ENCODE assay signal across 8 cellular contexts in genomic region chr11:107564877-107565218, GRCh38. TPM values are rescaled to one million over a fixed set of nuclear protein-coding genes. Genes with fewer than 3 reads are reported as not detected.
DNase-seq lines count a peak whose midpoint lies in the region; ATAC-seq, FAIRE-seq and TF ChIP-seq lines count a peak whose summit lies in the region.

No MANE protein-coding gene starts in this region.

- H2BK120ac ChIP-seq in H1 (replicated peaks; ENCODE audit: low read depth, low read length): no peak overlapping the region

- no peak overlapping the region for H4K91ac ChIP-seq in H1 (replicated peaks; ENCODE audit: insufficient read length, low read length)

- peak overlapping the region; percentile 62 to 80 (median 74) for H3K4me3 ChIP-seq in BLaER1 treated with 17β-estradiol and CSF1 and Interleukin-3, amounts not matched to agents 10 nM and 100 nM
- peak overlapping the region; percentile 91 for H3K4me3 ChIP-seq in NB4 (ENCODE audit: low read depth, low read length)
- peak overlapping the region; percentile 88 to 99 (median 94) for H3K4me3 ChIP-seq in H1 (ENCODE audit: extremely low read depth in 1 of 4, insufficient read depth in 2 of 4, low read depth in 3 of 4, low read length in 4 of 4)

- no peak overlapping the region for H3K18ac ChIP-seq in H1 (ENCODE audit: extremely low read depth, low read length)

- ATAC-seq in GM21390 (IDR thresholded peaks at IDR 0.05; ENCODE audit: unreplicated experiment): peak; percentile 2

- POLR2A ChIA-PET in H1 (lab: Charles Lee; ENCODE audit: partially characterized antibody): interaction anchor here (0.6 to 1.5 kb wide), 2 partner anchors 11 to 113 kb away, joined by 3 read pairs; no protein-coding TSS in a partner anchor

- no peaks in the 10 kb centered on the region for H3K27me3 Mint-ChIP-seq in neural crest cell (ENCODE audit: low read depth)

- DNase-seq in NB4 (ENCODE audit: low read depth) (no peak), H1 (ENCODE audit: low read depth in 1 of 2, low spot score in 2 of 2) (no peak), neural crest cell (ENCODE audit: low read depth, low spot score) (no peak), NCI-H1436 (lab: John Stamatoyannopoulos, UW) (no peak), GM03348 (ENCODE audit: low spot score) (no peak)
- DNase-seq in stimulated activated CD4-positive, alpha-beta T cell treated with anti-CD3 and anti-CD28 coated beads, Interleukin-1b, Interleukin-23, amount 100 ng/mL, for 48 hours: no peak

- H3K36me3 Mint-ChIP-seq in neural crest cell (ENCODE audit: low read depth): no peaks in the 10 kb centered on the region

- no peak overlapping the region for H2BK20ac ChIP-seq in H1 (ENCODE audit: low read length)

- no peak for TF ChIP-seq POLR2A in NB4 (IDR thresholded peaks at IDR 0.05; ENCODE audit: extremely low read depth, insufficient read length)
- TF ChIP-seq POLR2A in H1 (IDR thresholded peaks at IDR 0.05; ENCODE audit: control extremely low read depth in 1 of 2, low read depth in 2 of 2, low read length in 2 of 2): no peak

- WGBS in H1 (ENCODE audit: extremely low coverage in 1 of 2, insufficient coverage in 1 of 2, insufficient read length in 1 of 2, insufficient replicate concordance in 2 of 2, low coverage in 1 of 2, low lambda C conversion rate in 2 of 2, missing lambda C conversion rate in 1 of 2), 2 experiments: 28% methylated on average over 6 of the region's 6 CpGs; no CpG with 5 or more reads in 1 of the 2 experiments

- no peaks in the 10 kb centered on the region for H3K9me3 Mint-ChIP-seq in neural crest cell

- H4K5ac ChIP-seq in H1 (ENCODE audit: insufficient read length, low read depth, low read length): no peak overlapping the region

- TF ChIP-seq RAD21 in H1 (IDR thresholded peaks at IDR 0.05 in 1 of 2, conservative IDR thresholded peaks at IDR 0.05 in 1 of 2; ENCODE audit: low read depth in 2 of 2, low read length in 2 of 2): no peak

- peak overlapping the region; percentile 97; the same call in 1 of the 2 replicates for H4K8ac ChIP-seq in H1 (ENCODE audit: extremely low read depth, insufficient read depth, low read length)

- TF ChIP-seq CTCF in NB4 (IDR thresholded peaks at IDR 0.05; ENCODE audit: low read depth, low read length): no peak
- TF ChIP-seq CTCF in H1 (IDR thresholded peaks at IDR 0.05; ENCODE audit: control extremely low read depth in 1 of 3, insufficient read depth in 1 of 3, low read depth in 1 of 3, low read length in 3 of 3): no peak
- no peak for TF ChIP-seq CTCF in neural crest cell (conservative IDR thresholded peaks at IDR 0.05)

- peak overlapping the region; percentile 76 to 91 (median 86) for H3K9ac ChIP-seq in BLaER1 treated with 17β-estradiol and CSF1 and Interleukin-3, amounts not matched to agents 10 nM and 100 nM
- peak overlapping the region in 3 of 4 experiments; percentile 82 to 92 (median 87); a peak in 5 of 7 replicates for H3K9ac ChIP-seq in H1 (replicated peaks in 1 of 4; ENCODE audit: extremely low read depth in 1 of 4, low read depth in 3 of 4, low read length in 3 of 4)

- no peak overlapping the region for H3K56ac ChIP-seq in H1 (replicated peaks; ENCODE audit: insufficient read length, low read depth, low read length)

- H3K23ac ChIP-seq in H1 (ENCODE audit: insufficient read length): no peak overlapping the region

- peaks cover 0 to 11% (median 3%) of the 10 kb centered on the region in 11 experiments; a peak in 11 of 22 replicates for H3K36me3 ChIP-seq in BLaER1 treated with 17β-estradiol and CSF1 and Interleukin-3, amounts not matched to agents 10 nM and 100 nM
- H3K36me3 ChIP-seq in H1 (ENCODE audit: control insufficient read depth in 2 of 4, insufficient read depth in 4 of 4, low read length in 3 of 4): no peaks in the 10 kb centered on the region; a peak in 1 of 8 replicates

- peaks cover 0 to 40% of the 10 kb centered on the region in 2 experiments; a peak in 1 of 4 replicates for H3K79me2 ChIP-seq in H1 (ENCODE audit: control insufficient read depth in 1 of 2, insufficient read depth in 2 of 2, low read length in 2 of 2)

- peaks cover 11% of the 10 kb centered on the region for H3K23me2 ChIP-seq in H1 (ENCODE audit: low read depth, low read length)

- H2BK12ac ChIP-seq in H1 (ENCODE audit: low read depth, low read length): no peak overlapping the region

- no peak overlapping the region for H2AK5ac ChIP-seq in H1 (ENCODE audit: low read depth, low read length)

- peaks cover 49 to 63% (median 54%) of the 10 kb centered on the region in 10 experiments for H3K4me1 ChIP-seq in BLaER1 treated with 17β-estradiol and CSF1 and Interleukin-3, amounts not matched to agents 10 nM and 100 nM
- H3K4me1 ChIP-seq in H1 (replicated peaks in 1 of 4; ENCODE audit: control insufficient read depth in 3 of 4, insufficient read depth in 4 of 4, low read length in 3 of 4): peaks cover 0 to 6% (median 0%) of the 10 kb centered on the region in 4 experiments; a peak in 3 of 7 replicates

- H3K27me3 ChIP-seq in BLaER1 treated with 17β-estradiol and CSF1 and Interleukin-3, amounts not matched to agents 10 nM and 100 nM: no peaks in the 10 kb centered on the region
- no peaks in the 10 kb centered on the region for H3K27me3 ChIP-seq in H1 (replicated peaks in 1 of 4; ENCODE audit: control insufficient read depth in 3 of 4, extremely low read depth in 1 of 4, insufficient read depth in 3 of 4, low read length in 3 of 4)

- H3K4me3 Mint-ChIP-seq in neural crest cell: peak overlapping the region; percentile 97

- no peaks in the 10 kb centered on the region for H3K79me1 ChIP-seq in H1 (ENCODE audit: low read depth, low read length)

- H4K20me1 ChIP-seq in BLaER1 treated with 17β-estradiol and CSF1 and Interleukin-3, amounts not matched to agents 10 nM and 100 nM: no peaks in the 10 kb centered on the region; a peak in 1 of 22 replicates
- no peaks in the 10 kb centered on the region for H4K20me1 ChIP-seq in H1 (replicated peaks in 1 of 2; ENCODE audit: control insufficient read depth in 1 of 2, insufficient read depth in 2 of 2, low read length in 2 of 2)

- no peaks in the 10 kb centered on the region for H3K9me3 ChIP-seq in BLaER1 treated with 17β-estradiol and CSF1 and Interleukin-3, amounts not matched to agents 10 nM and 100 nM (replicated peaks in 1 of 11)
- H3K9me3 ChIP-seq in H1 (ENCODE audit: insufficient read depth in 2 of 2, low read depth in 1 of 2, low read length in 1 of 2): no peaks in the 10 kb centered on the region

- peak overlapping the region; percentile 91; the same call in 1 of the 2 replicates for H2BK5ac ChIP-seq in H1 (ENCODE audit: low read depth, low read length)

- H3K27ac Mint-ChIP-seq in neural crest cell (ENCODE audit: unreplicated experiment): peak overlapping the region; percentile 98

- H2BK15ac ChIP-seq in H1 (ENCODE audit: low read length): no peak overlapping the region

- H2AFZ ChIP-seq in H1 (ENCODE audit: low read length): peak overlapping the region; percentile 100

- TF ChIP-seq EP300 in H1 (IDR thresholded peaks at IDR 0.05; ENCODE audit: borderline replicate concordance in 1 of 2, low read depth in 2 of 2, low read length in 2 of 2): no peak

- peak overlapping the region; percentile 73 to 96 (median 83) for H3K4me2 ChIP-seq in BLaER1 treated with 17β-estradiol and CSF1 and Interleukin-3, amounts not matched to agents 10 nM and 100 nM
- peak overlapping the region; percentile 70 to 82 for H3K4me2 ChIP-seq in H1 (ENCODE audit: insufficient read depth in 1 of 2, low read depth in 2 of 2, low read length in 2 of 2)

- CTCF ChIA-PET in H1 (lab: Charles Lee; ENCODE audit: partially characterized antibody): interaction anchor here (1.1 to 25.0 kb wide), 13 partner anchors 10 to 206 kb away, joined by 3 to 398 read pairs (median 10); partner anchors contain the start of gene ELMOD1

- peak overlapping the region; percentile 73 to 93 (median 90); a peak in 21 of 22 replicates for H3K27ac ChIP-seq in BLaER1 treated with 17β-estradiol and CSF1 and Interleukin-3, amounts not matched to agents 10 nM and 100 nM
- H3K27ac ChIP-seq in H1 (ENCODE audit: low read depth, low read length): no peak overlapping the region

- no peak for FAIRE-seq in H1 (lab: Jason Lieb, UNC)

- H3K4me1 Mint-ChIP-seq in neural crest cell: peaks cover 31% of the 10 kb centered on the region

- H3K14ac ChIP-seq in H1 (ENCODE audit: insufficient read length): no peak overlapping the region

- H3K4ac ChIP-seq in H1 (replicated peaks; ENCODE audit: insufficient read length, low read depth, low read length): no peak overlapping the region

TF ChIP-seq in H1, 55 proteins besides CTCF, POLR2A, EP300 and RAD21:
- TF ChIP-seq SAP30 (IDR thresholded peaks at IDR 0.05; ENCODE audit: insufficient read depth, insufficient replicate concordance, low read length): no peak
TF ChIP-seq in H1: peak in this region for 0.

RNA-seq across cellular contexts. Expression of gene ALKBH8, which starts 0.7 kb away (rescaled TPM):
- 11.9 and 13.0 TPM in 2 replicates for total RNA-seq in H1 (2021; fragmentation: NEBNext Ultra II Directional; extraction: Animal tissue kit (Norgen Biotek cat#: 25700))
- 1.8 and 3.6 TPM in 2 replicates for polyA plus RNA-seq in H1 (2011; rRNA removed)
- polyA plus RNA-seq in H1 (2011; cell fraction: cytosol; rRNA removed): 4.7 TPM
- polyA plus RNA-seq in H1 (2011; cell fraction: nucleus; rRNA removed): 2.8 TPM
- polyA plus RNA-seq in H1 (2012, experiment 1 of 2): 5.9 to 10.6 TPM (median 8.3 TPM) in 4 replicates
- polyA plus RNA-seq in H1 (2012, experiment 2 of 2): 0.46 TPM
- polyA plus RNA-seq in H1 (2013, experiment 1 of 2): 5.9 TPM
- polyA plus RNA-seq in H1 (2013, experiment 2 of 2): 6.0 TPM
- polyA minus RNA-seq in H1 (2011; rRNA and poly(A)+ RNA removed): 9.8 and 13.9 TPM in 2 replicates
- polyA minus RNA-seq in H1 (2011; cell fraction: cytosol; rRNA and poly(A)+ RNA removed): 3.7 TPM
- 20.9 TPM for polyA minus RNA-seq in H1 (2011; cell fraction: nucleus; rRNA and poly(A)+ RNA removed)
- total RNA-seq in neural crest cell: 11.0 and 13.4 TPM in 2 replicates

RNA-seq across cellular contexts. Expression of gene ELMOD1, which starts 26.1 kb away (rescaled TPM):
- 1.6 and 1.7 TPM in 2 replicates for total RNA-seq in H1 (2021; fragmentation: NEBNext Ultra II Directional; extraction: Animal tissue kit (Norgen Biotek cat#: 25700))
- polyA plus RNA-seq in H1 (2011; rRNA removed): 0.47 and 0.63 TPM in 2 replicates
- 1.1 TPM for polyA plus RNA-seq in H1 (2011; cell fraction: cytosol; rRNA removed)
- 0.60 TPM for polyA plus RNA-seq in H1 (2011; cell fraction: nucleus; rRNA removed)
- 0.57 to 1.4 TPM (median 0.73 TPM) in 4 replicates for polyA plus RNA-seq in H1 (2012, experiment 1 of 2)
- polyA plus RNA-seq in H1 (2012, experiment 2 of 2): 0.28 TPM
- polyA plus RNA-seq in H1 (2013, experiment 1 of 2): 1.2 TPM
- polyA plus RNA-seq in H1 (2013, experiment 2 of 2): 1.2 TPM
- 0.78 and 1.4 TPM in 2 replicates for polyA minus RNA-seq in H1 (2011; rRNA and poly(A)+ RNA removed)
- polyA minus RNA-seq in H1 (2011; cell fraction: cytosol; rRNA and poly(A)+ RNA removed): 0.51 TPM
- 1.1 TPM for polyA minus RNA-seq in H1 (2011; cell fraction: nucleus; rRNA and poly(A)+ RNA removed)
- 0.40 and 0.43 TPM in 2 replicates for total RNA-seq in neural crest cell
